ENCODE assay signal across 29 cellular contexts in the genomic region with DNA sequence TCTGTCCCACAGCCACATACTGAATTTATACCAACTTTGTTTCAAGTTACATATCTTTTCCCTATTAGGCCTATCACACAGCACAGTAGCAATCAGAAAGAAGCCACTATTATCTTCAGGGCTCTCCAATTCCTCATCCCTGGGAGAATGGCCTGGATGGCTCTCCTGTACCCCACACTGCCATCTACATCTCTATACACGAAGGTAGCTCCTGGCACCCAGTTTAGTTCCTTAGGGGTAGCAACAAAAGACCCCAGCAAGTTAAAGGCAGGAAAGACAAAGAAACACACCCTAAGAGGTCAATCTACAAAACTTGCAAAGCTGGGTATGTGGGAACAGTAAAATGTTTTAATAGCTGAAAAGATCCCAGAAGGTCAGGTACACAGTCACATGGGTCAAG.
"Had no signal": no experiment of that assay in that cellular context is flagged by ENCODE, and none has a peak within 500 bp of the region (broad histone marks: within the 10 kb centered on the region; RNA-seq: fewer than 3 reads in every experiment).

No MANE protein-coding gene starts in this region.

- H3K27me3 Mint-ChIP-seq: naive thymus-derived CD8-positive, alpha-beta T cell; stimulated activated memory B cell treated with anti-CD40 and anti-IgM and Interleukin-4, amounts not matched to agents 10 μg/mL and 1 μg/mL and 100 μg/mL, for 72 hours had no signal

- H3K9me3 Mint-ChIP-seq: immature natural killer cell; naive thymus-derived CD8-positive, alpha-beta T cell; nephron; neural progenitor cell; stimulated activated memory B cell treated with anti-CD40 and anti-IgM and Interleukin-4, amounts not matched to agents 10 μg/mL and 1 μg/mL and 100 μg/mL, for 72 hours had no signal

- H3K4me3 Mint-ChIP-seq: immature natural killer cell; naive thymus-derived CD8-positive, alpha-beta T cell; nephron; neural progenitor cell; stimulated activated memory B cell treated with anti-CD40 and anti-IgM and Interleukin-4, amounts not matched to agents 10 μg/mL and 1 μg/mL and 100 μg/mL, for 72 hours had no signal

- H3K27me3 ChIP-seq: heart right ventricle, hepatocyte, left lung, neural progenitor cell, neutrophil, right atrium auricular region, right lobe of liver, stomach, testis, thyroid gland, transverse colon, upper lobe of right lung had no signal

- H3K4me1 Mint-ChIP-seq: immature natural killer cell; nephron; neural progenitor cell; stimulated activated memory B cell treated with anti-CD40 and anti-IgM and Interleukin-4, amounts not matched to agents 10 μg/mL and 1 μg/mL and 100 μg/mL, for 72 hours had no signal

- H3K4me1 ChIP-seq: left lung, lower lobe of right lung, neural progenitor cell, parathyroid adenoma, right atrium auricular region, right lobe of liver, stomach, testis, thyroid gland, transverse colon, upper lobe of right lung had no signal

- H3K9me3 ChIP-seq: heart right ventricle, left lung, lower lobe of right lung, neutrophil, right atrium auricular region, right lobe of liver, stomach, testis, thyroid gland, transverse colon, upper lobe of right lung had no signal

- H3K79me2 ChIP-seq: hepatocyte, parathyroid adenoma had no signal

- H3K27ac Mint-ChIP-seq: nephron; neural progenitor cell; stimulated activated memory B cell treated with anti-CD40 and anti-IgM and Interleukin-4, amounts not matched to agents 10 μg/mL and 1 μg/mL and 100 μg/mL, for 72 hours had no signal

- H3K36me3 ChIP-seq: left lung, lower lobe of right lung, neural progenitor cell, neutrophil, right atrium auricular region, thyroid gland, transverse colon, upper lobe of right lung had no signal

- H3K9ac ChIP-seq: neural progenitor cell, parathyroid adenoma had no signal

- H3K4me2 ChIP-seq: hepatocyte, neural progenitor cell, smooth muscle cell had no signal

- H3K4me3 ChIP-seq: heart right ventricle, hepatocyte, left lung, lower lobe of right lung, neural progenitor cell, right atrium auricular region, right lobe of liver, smooth muscle cell, stomach, testis, thyroid gland, transverse colon, upper lobe of right lung had no signal

- DNase-seq: heart right ventricle; immature natural killer cell; kidney; left colon; left lung; lower lobe of right lung; mammary epithelial cell; mesenchymal stem cell; naive thymus-derived CD8-positive, alpha-beta T cell; occipital lobe; right lobe of liver; stimulated activated CD4-positive, alpha-beta T cell treated with anti-CD3 and anti-CD28 coated beads, Interleukin-1b, Interleukin-23, amount 100 ng/mL, for 48 hours; stimulated activated CD4-positive, alpha-beta T cell treated with anti-CD3 and anti-CD28 coated beads, Interleukin-2, amount 100 ng/mL, for 48 hours; stimulated activated CD4-positive, alpha-beta T cell treated with anti-CD3 and anti-CD28 coated beads, Interleukin-4, amount 100 ng/mL, for 4 hours; stimulated activated CD8-positive, alpha-beta memory T cell treated with anti-CD3 and anti-CD28 coated beads, Interleukin-4, amount 100 ng/mL, for 48 hours; stimulated activated naive CD8-positive, alpha-beta T cell treated with anti-CD3 and anti-CD28 coated beads, Interleukin-15, Interleukin-2, amounts not matched to agents 100 U/mL and 50 U/mL, for 24 hours; stomach; testis; thyroid gland; transverse colon; upper lobe of right lung had no signal

- ATAC-seq: heart right ventricle; left colon; left lung; lower lobe of right lung; naive thymus-derived CD8-positive, alpha-beta T cell; right lobe of liver; stimulated activated memory B cell treated with anti-CD40 and anti-IgM and Interleukin-4, amounts not matched to agents 10 μg/mL and 1 μg/mL and 100 μg/mL, for 72 hours; stimulated activated naive CD8-positive, alpha-beta T cell treated with anti-CD3 and anti-CD28 coated beads, Interleukin-15, Interleukin-2, amounts not matched to agents 100 U/mL and 50 U/mL, for 24 hours; upper lobe of right lung had no signal

- H2AFZ ChIP-seq: hepatocyte, neural progenitor cell, parathyroid adenoma had no signal

- H3K27ac ChIP-seq: heart right ventricle, hepatocyte, left lung, lower lobe of right lung, neural progenitor cell, neutrophil, parathyroid adenoma, right atrium auricular region, right lobe of liver, stomach, testis, thyroid gland, transverse colon, upper lobe of right lung had no signal
